ENCODE assay signal across 1 cellular context in genomic region chr1:27027575-27028250, GRCh38.
A peak's percentile ranks its signal among the peaks of the same experiment; 100 is the strongest.
TF ChIP-seq lines count a peak whose summit lies in the region.

No MANE protein-coding gene starts in this region.

TF ChIP-seq in K562, 482 proteins besides CTCF, POLR2A, EP300 and RAD21 (continued from another document and continues in another):
- no peak for TF ChIP-seq ZBTB43 (CRISPR knock-in tag; IDR thresholded peaks at IDR 0.05)
- no peak for TF ChIP-seq NR2C2 (CRISPR knock-in tag; IDR thresholded peaks at IDR 0.05)
- peak; percentile 59; the same call in 1 of the 2 replicates for TF ChIP-seq NR2C2 (tag; IDR thresholded peaks at IDR 0.05)
- no peak for TF ChIP-seq KHSRP (IDR thresholded peaks at IDR 0.05)
- TF ChIP-seq CAMTA2 (CRISPR knock-in tag; conservative IDR thresholded peaks at IDR 0.05) = no peak
- TF ChIP-seq SREBF1 (IDR thresholded peaks at IDR 0.05; ENCODE audit: borderline replicate concordance, low read depth, low read length) = no peak
- peak; percentile 17; the same call in 1 of the 2 replicates for TF ChIP-seq E2F1 (CRISPR knock-in tag; IDR thresholded peaks at IDR 0.05)
- peak; percentile 10; the same call in 1 of the 2 replicates for TF ChIP-seq ZBTB40 (IDR thresholded peaks at IDR 0.05)
- TF ChIP-seq ZBTB40 (CRISPR knock-in tag; IDR thresholded peaks at IDR 0.05) = no peak
- TF ChIP-seq ZBTB7A (IDR thresholded peaks at IDR 0.05; ENCODE audit: borderline replicate concordance, control insufficient read depth, low read depth, low read length) = peak; percentile 29; the same call in 1 of the 2 replicates
- TF ChIP-seq PHB (CRISPR knock-in tag; IDR thresholded peaks at IDR 0.05) = no peak
- no peak for TF ChIP-seq ZNF253 (CRISPR knock-in tag; conservative IDR thresholded peaks at IDR 0.05)
- TF ChIP-seq SMARCA5 (IDR thresholded peaks at IDR 0.05) = peak; percentile 10; the same call in 1 of the 2 replicates
- TF ChIP-seq ZNF224 (CRISPR knock-in tag; IDR thresholded peaks at IDR 0.05) = no peak
- TF ChIP-seq ZNF23 (CRISPR knock-in tag; IDR thresholded peaks at IDR 0.05) = no peak
- TF ChIP-seq STAT5B (CRISPR knock-in tag; IDR thresholded peaks at IDR 0.05) = no peak
- TF ChIP-seq ZNF696 (CRISPR knock-in tag; conservative IDR thresholded peaks at IDR 0.05) = no peak
- TF ChIP-seq ARID3B (CRISPR knock-in tag; IDR thresholded peaks at IDR 0.05; ENCODE audit: borderline replicate concordance) = no peak
- TF ChIP-seq KLF1 (tag; IDR thresholded peaks at IDR 0.05) = peak; percentile 39; the same call in 1 of the 2 replicates
- TF ChIP-seq CC2D1A (IDR thresholded peaks at IDR 0.05) = no peak
- TF ChIP-seq FIP1L1 (IDR thresholded peaks at IDR 0.05; ENCODE audit: low read depth, low read length, poor library complexity, severe bottlenecking) = no peak
- no peak for TF ChIP-seq ZBED1 (IDR thresholded peaks at IDR 0.05)
- peak; percentile 14 for TF ChIP-seq ARHGAP35 (IDR thresholded peaks at IDR 0.05; ENCODE audit: partially characterized antibody)
- TF ChIP-seq MCM5 (IDR thresholded peaks at IDR 0.05; ENCODE audit: low read depth) = no peak
- 0 out of 2 replicates have a peak, but pooled peaks have one; percentile 41 for TF ChIP-seq MTA3 (IDR thresholded peaks at IDR 0.05; ENCODE audit: borderline replicate concordance)
- TF ChIP-seq ZBTB34 (CRISPR knock-in tag; IDR thresholded peaks at IDR 0.05) = no peak
- TF ChIP-seq THRB (CRISPR knock-in tag; conservative IDR thresholded peaks at IDR 0.05) = 0 out of 2 replicates have a peak, but pooled peaks have one; percentile 2
- no peak for TF ChIP-seq MAFF (IDR thresholded peaks at IDR 0.05; ENCODE audit: low read length)
- no peak for TF ChIP-seq TBP (optimal IDR thresholded peaks at IDR 0.05; ENCODE audit: low read depth, low read length)
- TF ChIP-seq ZMIZ1 (IDR thresholded peaks at IDR 0.05; ENCODE audit: low read depth in 2 of 2, low read length in 2 of 2) = no peak
- no peak for TF ChIP-seq ZNF76 (CRISPR knock-in tag; IDR thresholded peaks at IDR 0.05; ENCODE audit: borderline replicate concordance)
- TF ChIP-seq GMEB1 (CRISPR knock-in tag; IDR thresholded peaks at IDR 0.05) = no peak; the same call in 1 of the 2 replicates
- TF ChIP-seq ESRRA (IDR thresholded peaks at IDR 0.05; ENCODE audit: borderline replicate concordance, low read depth) = peak; percentile 25; the same call in 1 of the 2 replicates
- no peak for TF ChIP-seq NR4A1 (CRISPR knock-in tag; IDR thresholded peaks at IDR 0.05)
- 0 out of 2 replicates have a peak, but pooled peaks have one; percentile 2 for TF ChIP-seq NR4A1 (tag; IDR thresholded peaks at IDR 0.05)
- TF ChIP-seq ATF1 (CRISPR knock-in tag; IDR thresholded peaks at IDR 0.05) = no peak
- TF ChIP-seq ATF1 (tag; IDR thresholded peaks at IDR 0.05) = 0 out of 2 replicates have a peak, but pooled peaks have one; percentile 8
- TF ChIP-seq ZNF644 (tag; IDR thresholded peaks at IDR 0.05; ENCODE audit: low read depth) = no peak
